ENCODE assay signal across 8 cellular contexts in the genomic region with DNA sequence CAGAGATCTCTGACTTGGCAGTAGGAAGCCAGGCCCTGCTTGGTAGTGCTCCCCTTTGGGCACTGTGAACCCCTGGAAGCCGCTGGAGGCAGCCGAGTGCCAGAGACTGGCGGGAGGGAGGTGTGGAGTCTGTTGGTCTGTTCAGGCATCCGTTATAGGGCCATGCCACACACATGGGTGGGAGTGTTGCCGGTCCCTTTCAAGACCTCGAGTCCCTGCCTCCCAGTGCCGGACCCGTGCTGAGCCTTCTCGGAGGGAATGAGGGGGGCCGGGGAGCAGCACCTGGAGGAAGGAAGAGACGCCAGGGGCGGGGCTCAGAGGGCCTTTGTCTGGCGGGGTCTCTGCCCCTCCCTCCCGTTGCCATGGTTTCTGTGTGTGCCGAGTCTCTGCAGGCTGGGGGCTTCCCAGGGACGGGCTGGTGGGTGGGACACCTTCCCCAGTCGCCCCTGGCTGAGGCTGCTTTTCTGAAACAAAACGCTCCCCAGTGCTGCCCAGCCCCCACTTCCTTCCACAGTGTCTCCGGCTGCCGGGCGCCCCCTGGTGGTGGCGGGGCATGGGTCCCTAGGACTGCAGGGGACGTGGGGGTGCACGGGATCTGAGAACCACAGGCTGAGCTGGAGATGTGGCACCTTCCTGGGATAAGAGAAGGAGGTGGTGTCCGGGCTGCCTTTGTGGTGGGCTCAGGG. TPM values are rescaled to one million over a fixed set of nuclear protein-coding genes. Genes with fewer than 3 reads are reported as not detected.
DNase-seq lines count a peak whose midpoint lies in the region; ATAC-seq and TF ChIP-seq lines count a peak whose summit lies in the region.

No MANE protein-coding gene starts in this region.

- H3K9ac ChIP-seq in IMR-90 (ENCODE audit: low read depth, low read length): peak overlapping the region; percentile 61
- H3K9ac ChIP-seq in neuronal stem cell (ENCODE audit: low read depth, low read length, poor library complexity): peak overlapping the region; percentile 90
- peak overlapping the region; percentile 8 to 58 for H3K9ac ChIP-seq in stomach smooth muscle (ENCODE audit: low read length in 2 of 2)

- POLR2A ChIA-PET in Caco-2 (lab: Charles Lee) (interaction anchor here (0.6 to 1.1 kb wide), 3 partner anchors 10 to 145 kb away, joined by 3 to 4 read pairs (median 4); no protein-coding TSS in a partner anchor), IMR-90 (lab: Charles Lee; ENCODE audit: unreplicated experiment) (interaction anchor here (0.6 to 1.0 kb wide), 2 partner anchors 10 to 64 kb away, joined by 3 to 6 read pairs; a partner anchor contains a TSS)

- H3K4me1 Mint-ChIP-seq in Caco-2 (ENCODE audit: low read depth, unreplicated experiment): no peaks in the 10 kb centered on the region

- TF ChIP-seq CTCF in Caco-2 (IDR thresholded peaks at IDR 0.05; ENCODE audit: insufficient read depth in 1 of 2, low read depth in 1 of 2, low read length in 1 of 2, severe bottlenecking in 1 of 2, unreplicated experiment in 1 of 2): peak; percentile 87 to 97
- TF ChIP-seq CTCF in IMR-90 (conservative IDR thresholded peaks at IDR 0.05; ENCODE audit: low read depth, low read length): peak; percentile 97
- TF ChIP-seq CTCF in foreskin fibroblast (IDR thresholded peaks at IDR 0.05; ENCODE audit: low read depth, low read length): peak; percentile 100

- DNase-seq in Caco-2 (peak; percentile 81 to 90), IMR-90 (peak; percentile 78), SHP77 (lab: John Stamatoyannopoulos, UW) (peak; percentile 62 to 75), activated gamma-delta T cell (lab: John Stamatoyannopoulos, UW) (peak; percentile 93), foreskin fibroblast (peak; percentile 75 to 95), neuronal stem cell (ENCODE audit: low spot score) (peak; percentile 97)

- peak overlapping the region; percentile 98 for H2AK9ac ChIP-seq in IMR-90 (replicated peaks; ENCODE audit: low read depth, low read length, poor library complexity)

- dilution Hi-C loops in IMR-90 (cut with HindIII; ENCODE audit: low sequenced_read_pairs, unreplicated experiment): no loop called here

- H4K8ac ChIP-seq in IMR-90 (ENCODE audit: low read depth in 2 of 2, low read length in 2 of 2): peak overlapping the region; percentile 90 to 98
- peak overlapping the region; percentile 19 for H4K8ac ChIP-seq in neuronal stem cell (ENCODE audit: low read depth, low read length)

- H3K23ac ChIP-seq in IMR-90 (ENCODE audit: low read depth, low read length) (peak overlapping the region; percentile 57; the same call in 1 of the 2 replicates), neuronal stem cell (ENCODE audit: low read depth, low read length, poor library complexity) (peak overlapping the region; percentile 28)

- WGBS in IMR-90 (ENCODE audit: extremely low coverage in 2 of 2, insufficient read length in 1 of 2), 2 experiments: 0% methylated on average over 3 of the region's 25 CpGs; no CpG with 5 or more reads in 1 of the 2 experiments
- WGBS in neuronal stem cell (ENCODE audit: extremely low coverage in 2 of 2, insufficient read length in 2 of 2, insufficient replicate concordance in 1 of 2), 2 donors: no CpG with 5 or more reads among the region's 25 CpGs

- H4K91ac ChIP-seq in IMR-90 (ENCODE audit: insufficient read depth, low read depth, low read length) (peak overlapping the region; percentile 85), neuronal stem cell (ENCODE audit: low read depth, low read length, poor library complexity) (peak overlapping the region; percentile 56)

- peak overlapping the region; percentile 72 for H3K4me2 ChIP-seq in IMR-90 (ENCODE audit: low read depth, low read length)
- peak overlapping the region; percentile 55 for H3K4me2 ChIP-seq in neuronal stem cell (ENCODE audit: insufficient read depth, low read length, poor library complexity, severe bottlenecking)

- BruUV-seq in Caco-2 (replicated peaks; lab: Mats Ljungman, UMichigan): no TSS peak
- BruUV-seq in IMR-90 (replicated peaks; lab: Mats Ljungman, UMichigan): no TSS peak

- peak overlapping the region; percentile 14; the same call in 1 of the 3 replicates for H2BK15ac ChIP-seq in IMR-90 (ENCODE audit: low read depth, low read length)
- H2BK15ac ChIP-seq in neuronal stem cell (ENCODE audit: low read length): peak overlapping the region; percentile 91

- H2AFZ ChIP-seq in IMR-90 (replicated peaks; ENCODE audit: low read length, poor library complexity) (peak overlapping the region; percentile 86), neuronal stem cell (ENCODE audit: low read length) (peak overlapping the region; percentile 41)

- H3K14ac ChIP-seq in IMR-90 (replicated peaks; ENCODE audit: low read depth, low read length) (peak overlapping the region; percentile 80), neuronal stem cell (ENCODE audit: low read length) (peak overlapping the region; percentile 56)

- peaks cover 15% of the 10 kb centered on the region; the same call in 1 of the 2 replicates for H3K9me1 ChIP-seq in IMR-90 (ENCODE audit: insufficient read depth, low read length)

- no peaks in the 10 kb centered on the region for H3K27me3 Mint-ChIP-seq in Caco-2 (ENCODE audit: insufficient read depth, unreplicated experiment)

- H3K18ac ChIP-seq in IMR-90 (ENCODE audit: low read depth, low read length): no peak overlapping the region; the same call in 1 of the 2 replicates
- H3K18ac ChIP-seq in neuronal stem cell (ENCODE audit: low read length): peak overlapping the region; percentile 96

- H3K36me3 ChIP-seq in Caco-2 (ENCODE audit: control insufficient read depth, insufficient read depth, low read length) (no peaks in the 10 kb centered on the region; the same call in 1 of the 2 replicates), IMR-90 (ENCODE audit: control insufficient read depth, insufficient read depth, low read length) (peaks cover 22% of the 10 kb centered on the region), neuronal stem cell (replicated peaks in 1 of 2; ENCODE audit: control insufficient read depth in 2 of 2, insufficient read depth in 2 of 2, low read length in 2 of 2) (peaks cover 26 to 57% of the 10 kb centered on the region in 2 donors), stomach smooth muscle (ENCODE audit: control insufficient read depth in 2 of 2, insufficient read depth in 2 of 2, low read length in 2 of 2) (peaks cover 0 to 8% of the 10 kb centered on the region in 2 donors)

- ATAC-seq in GM21381 (IDR thresholded peaks at IDR 0.05; ENCODE audit: unreplicated experiment) (peak; percentile 51), IMR-90 (ENCODE audit: low read depth) (peak; percentile 90)

- CTCF ChIA-PET in Caco-2 (lab: Charles Lee): interaction anchor here (0.7 to 4.1 kb wide), 13 partner anchors 10 to 109 kb away, joined by 3 to 30 read pairs (median 4); a partner anchor contains a TSS
- CTCF ChIA-PET in IMR-90 (lab: Yijun Ruan, JAX): interaction anchor here (0.6 to 1.1 kb wide), 10 partner anchors 9 to 135 kb away, joined by 3 to 8 read pairs (median 5); a partner anchor contains a TSS

- H3K4me1 ChIP-seq in Caco-2: peaks cover 8% of the 10 kb centered on the region
- H3K4me1 ChIP-seq in IMR-90 (ENCODE audit: control insufficient read depth, insufficient read depth, low read length): peaks cover 68% of the 10 kb centered on the region
- H3K4me1 ChIP-seq in neuronal stem cell (ENCODE audit: control insufficient read depth in 2 of 2, insufficient read depth in 1 of 2, low read depth in 1 of 2, low read length in 2 of 2): peaks cover 44 to 50% of the 10 kb centered on the region in 2 donors
- H3K4me1 ChIP-seq in stomach smooth muscle (ENCODE audit: control insufficient read depth, insufficient read depth, low read length): peaks cover 87% of the 10 kb centered on the region

- H4K5ac ChIP-seq in IMR-90 (ENCODE audit: low read depth, low read length): peak overlapping the region; percentile 60

- peak; percentile 75 for TF ChIP-seq RAD21 in IMR-90 (IDR thresholded peaks at IDR 0.05; ENCODE audit: low read length)

- peak overlapping the region; percentile 65; the same call in 1 of the 2 replicates for H3K56ac ChIP-seq in IMR-90 (ENCODE audit: extremely low read depth, insufficient read depth, low read length)

- peak overlapping the region; percentile 55 for H3K27ac Mint-ChIP-seq in Caco-2 (ENCODE audit: unreplicated experiment)

- H2BK5ac ChIP-seq in IMR-90 (ENCODE audit: low read depth, low read length, poor library complexity, severe bottlenecking) (peak overlapping the region; percentile 81), neuronal stem cell (ENCODE audit: low read length) (peak overlapping the region; percentile 97)

- H3K9me3 ChIP-seq in Caco-2 (no peaks in the 10 kb centered on the region), IMR-90 (ENCODE audit: control insufficient read depth, insufficient read depth, low read length) (no peaks in the 10 kb centered on the region), neuronal stem cell (replicated peaks in 1 of 2; ENCODE audit: control insufficient read depth in 2 of 2, insufficient read depth in 1 of 2, low read depth in 1 of 2, low read length in 2 of 2) (no peaks in the 10 kb centered on the region), stomach smooth muscle (ENCODE audit: control insufficient read depth in 2 of 2, low read length in 2 of 2) (no peaks in the 10 kb centered on the region)

- H3K4me3 ChIP-seq in Caco-2 (ENCODE audit: low read depth, low read length): no peak overlapping the region
- H3K4me3 ChIP-seq in IMR-90 (ENCODE audit: insufficient read depth, low read depth, low read length): peak overlapping the region; percentile 19
- peak overlapping the region; percentile 39 to 46 for H3K4me3 ChIP-seq in foreskin fibroblast (ENCODE audit: low read depth in 1 of 2, low read length in 2 of 2)
- peak overlapping the region; percentile 19 to 36 for H3K4me3 ChIP-seq in neuronal stem cell (ENCODE audit: low read length in 2 of 2)
- H3K4me3 ChIP-seq in stomach smooth muscle (ENCODE audit: low read length in 2 of 2): peak overlapping the region; percentile 54 to 68

- peak overlapping the region; percentile 91 for H2BK12ac ChIP-seq in neuronal stem cell (ENCODE audit: low read length)

- H2BK120ac ChIP-seq in IMR-90 (ENCODE audit: low read depth, low read length) (peak overlapping the region; percentile 17), neuronal stem cell (ENCODE audit: low read depth, low read length) (peak overlapping the region; percentile 39)

- peaks cover 9 to 87% of the 10 kb centered on the region in 2 experiments for H3K79me1 ChIP-seq in IMR-90 (ENCODE audit: low read depth in 1 of 2, low read length in 2 of 2)
- peaks cover 36% of the 10 kb centered on the region for H3K79me1 ChIP-seq in neuronal stem cell (ENCODE audit: low read depth, low read length)

- H3K4me3 Mint-ChIP-seq in Caco-2 (ENCODE audit: unreplicated experiment): no peak overlapping the region

- in situ Hi-C loops in IMR-90 (cut with MboI; ENCODE audit: low sequenced_read_pairs): no loop called here

- H3K9me3 Mint-ChIP-seq in Caco-2 (ENCODE audit: unreplicated experiment): no peaks in the 10 kb centered on the region

- peak overlapping the region; percentile 91 for H3K4ac ChIP-seq in IMR-90 (ENCODE audit: low read depth, low read length)
- H3K4ac ChIP-seq in neuronal stem cell (ENCODE audit: low read length): peak overlapping the region; percentile 8

- peaks cover 15% of the 10 kb centered on the region for H3K36me3 Mint-ChIP-seq in Caco-2 (ENCODE audit: insufficient read depth, unreplicated experiment)

- peaks cover 86% of the 10 kb centered on the region for H4K20me1 ChIP-seq in IMR-90 (ENCODE audit: insufficient read depth, low read length)

- intact Hi-C loops in Caco-2 (cut with micrococcal nuclease; ENCODE audit: unreplicated experiment): loop anchor here (1.0 kb wide), 1 partner anchor 19 kb away; no protein-coding TSS in a partner anchor
- intact Hi-C loops in IMR-90 (cut with micrococcal nuclease): loop anchor here (1.0 kb wide), 1 partner anchor 19 kb away; no protein-coding TSS in a partner anchor

- peak overlapping the region; percentile 8 for H2BK20ac ChIP-seq in IMR-90 (ENCODE audit: low read depth, low read length)

- H3K27ac ChIP-seq in IMR-90 (ENCODE audit: insufficient read depth, low read length) (peak overlapping the region; percentile 86), neuronal stem cell (replicated peaks; ENCODE audit: low read length) (peak overlapping the region; percentile 93), stomach smooth muscle (ENCODE audit: low read length) (peak overlapping the region; percentile 58)

- H2AK5ac ChIP-seq in IMR-90 (ENCODE audit: low read depth, low read length) (peak overlapping the region; percentile 98), neuronal stem cell (ENCODE audit: low read depth, low read length) (peak overlapping the region; percentile 97)

- H3K27me3 ChIP-seq in Caco-2 (replicated peaks; ENCODE audit: control insufficient read depth, insufficient read depth, low read length) (no peaks in the 10 kb centered on the region), IMR-90 (ENCODE audit: control insufficient read depth, insufficient read depth, low read length) (no peaks in the 10 kb centered on the region), neuronal stem cell (ENCODE audit: control insufficient read depth in 3 of 3, insufficient read depth in 3 of 3, low read depth in 1 of 3, low read length in 3 of 3) (no peaks in the 10 kb centered on the region), stomach smooth muscle (ENCODE audit: control insufficient read depth in 1 of 2, insufficient read depth in 2 of 2, low read length in 2 of 2) (no peaks in the 10 kb centered on the region)

- no peak for TF ChIP-seq POLR2A in IMR-90 (IDR thresholded peaks at IDR 0.05; ENCODE audit: low read depth, low read length)

RNA-seq across cellular contexts. Expression of a gene that starts 10.0 kb away (rescaled TPM):
- total RNA-seq in Caco-2 (2022): 59.3 and 62.0 TPM in 2 replicates
- total RNA-seq in IMR-90 (2012; rRNA removed): 816 and 867 TPM in 2 replicates
- polyA plus RNA-seq in IMR-90 (2012; rRNA removed): 1,079 and 1,150 TPM in 2 replicates
- polyA plus RNA-seq in IMR-90 (2012; cell fraction: cytosol; rRNA removed): 411 and 787 TPM in 2 replicates
- 281 and 349 TPM in 2 replicates for polyA plus RNA-seq in IMR-90 (2012; cell fraction: nucleus; rRNA removed; ENCODE audit: low replicate concordance)
- polyA plus RNA-seq in neuronal stem cell (2013, experiment 1 of 2): 457 TPM
- polyA plus RNA-seq in neuronal stem cell (2013, experiment 2 of 2): 458 TPM

RNA-seq across cellular contexts. Expression of a gene that starts 23.0 kb away (rescaled TPM):
- total RNA-seq in Caco-2 (2022) (19.7 and 21.8 TPM in 2 replicates), IMR-90 (2012; rRNA removed) (3.9 and 4.3 TPM in 2 replicates)
- 29.3 and 34.3 TPM in 2 replicates for polyA plus RNA-seq in IMR-90 (2012; rRNA removed)
- polyA plus RNA-seq in IMR-90 (2012; cell fraction: cytosol; rRNA removed): 22.0 and 34.4 TPM in 2 replicates
- polyA plus RNA-seq in IMR-90 (2012; cell fraction: nucleus; rRNA removed; ENCODE audit: low replicate concordance): 153 and 393 TPM in 2 replicates
- 5.0 TPM for polyA plus RNA-seq in neuronal stem cell (2013, experiment 1 of 2)
- 5.2 TPM for polyA plus RNA-seq in neuronal stem cell (2013, experiment 2 of 2)

RNA-seq across cellular contexts. Expression of a gene that starts 32.9 kb away (rescaled TPM):
- not detected in 2 replicates for total RNA-seq in Caco-2 (2022)
- under 0.01 TPM in 2 replicates for total RNA-seq in IMR-90 (2012; rRNA removed)
- not detected in 2 replicates for polyA plus RNA-seq in IMR-90 (2012; rRNA removed)
- polyA plus RNA-seq in IMR-90 (2012; cell fraction: cytosol; rRNA removed): not detected in 2 replicates
- polyA plus RNA-seq in IMR-90 (2012; cell fraction: nucleus; rRNA removed; ENCODE audit: low replicate concordance): 0.37 and 0.52 TPM in 2 replicates
- polyA plus RNA-seq in neuronal stem cell (2013, experiment 1 of 2): 0.28 TPM
- 0.21 TPM for polyA plus RNA-seq in neuronal stem cell (2013, experiment 2 of 2)

RNA-seq across cellular contexts. Expression of a gene that starts 40.9 kb away (rescaled TPM):
- total RNA-seq in Caco-2 (2022) (11.4 and 16.8 TPM in 2 replicates), IMR-90 (2012; rRNA removed) (0.36 TPM in 1 of 2 replicates, not detected in the other)
- 0.12 and 0.36 TPM in 2 replicates for polyA plus RNA-seq in IMR-90 (2012; rRNA removed)
- 0.04 and 0.15 TPM in 2 replicates for polyA plus RNA-seq in IMR-90 (2012; cell fraction: cytosol; rRNA removed)
- polyA plus RNA-seq in IMR-90 (2012; cell fraction: nucleus; rRNA removed; ENCODE audit: low replicate concordance): 0.37 and 0.78 TPM in 2 replicates
- 3.5 TPM for polyA plus RNA-seq in neuronal stem cell (2013, experiment 1 of 2)
- 3.2 TPM for polyA plus RNA-seq in neuronal stem cell (2013, experiment 2 of 2)

RNA-seq across cellular contexts. Expression of a gene that starts 46.3 kb away (rescaled TPM):
- total RNA-seq in Caco-2 (2022): 88.0 and 89.5 TPM in 2 replicates
- 48.6 and 52.7 TPM in 2 replicates for total RNA-seq in IMR-90 (2012; rRNA removed)
- polyA plus RNA-seq in IMR-90 (2012; rRNA removed): 79.1 and 85.2 TPM in 2 replicates
- polyA plus RNA-seq in IMR-90 (2012; cell fraction: cytosol; rRNA removed): 68.9 and 69.3 TPM in 2 replicates
- 164 and 342 TPM in 2 replicates for polyA plus RNA-seq in IMR-90 (2012; cell fraction: nucleus; rRNA removed; ENCODE audit: low replicate concordance)
- 23.1 TPM for polyA plus RNA-seq in neuronal stem cell (2013, experiment 1 of 2)
- polyA plus RNA-seq in neuronal stem cell (2013, experiment 2 of 2): 22.1 TPM

Comparison
In these comparisons a context has a peak if more than half of its experiments do, and no peak if none do; other contexts are left out.
1. H3K9ac ChIP-seq: peak in every context shown above with its lines; median percentile 90 in neuronal stem cell; 61 in IMR-90; 33 in stomach smooth muscle.
2. RNA of a gene that starts 10.0 kb away (total RNA-seq): 816 to 867 TPM in IMR-90; 59.3 to 62.0 TPM in Caco-2; every median in the first group is over 10 times any median in the second.
3. Peak in every context shown above with its lines, with median percentiles within 50 percentile points of each other: DNase-seq, CTCF ChIP-seq and H3K27ac ChIP-seq.